In genomic region chr12:103273645-103274044, GRCh38 we compare ENCODE assay signal across 19 cellular contexts.
DNase-seq lines count a peak whose midpoint lies in the region; ATAC-seq, FAIRE-seq and TF ChIP-seq lines count a peak whose summit lies in the region.
"Had no signal": no experiment of that assay in that cellular context is flagged by ENCODE, and none has a peak within 500 bp of the region (broad histone marks: within the 10 kb centered on the region; RNA-seq: fewer than 3 reads in every experiment).

No MANE protein-coding gene starts in this region.

- DNase-seq in NCI-H1417 (lab: John Stamatoyannopoulos, UW) (peak in 2 of 3 experiments; percentile 27 to 52), NCI-H1417 treated with DMSO at 0.1 percent for 48 hours (lab: John Stamatoyannopoulos, UW) (no peak), GM19239 (ENCODE audit: insufficient read length, low spot score) (no peak), NCI-H2029 treated with DMSO at 0.1 percent for 48 hours (lab: John Stamatoyannopoulos, UW) (peak; percentile 44), hepatocyte (ENCODE audit: low spot score) (peak; percentile 55), Right ventricle myocardium superior (no peak)
- no peak for DNase-seq in T-helper 2 cell treated with Interferon-gamma antibody and Interleukin-4, amounts not matched to agents 5 μg/mL and 100 μg/mL, for 36 hours (ENCODE audit: low spot score)
- DNase-seq: activated CD4-positive, alpha-beta T cell treated with anti-CD3 and anti-CD28 coated beads for 48 hours; activated T-cell treated with anti-CD3 and anti-CD28 coated beads, Interleukin-2, amount 50 U/mL, for 24 hours; brain microvascular endothelial cell; C1 segment of cervical spinal cord; dorsolateral prefrontal cortex; hippocampal formation; left colon; NCI-H187; ovary; T1000 had no signal

- no peaks in the 10 kb centered on the region for H3K36me3 ChIP-seq in hepatocyte (replicated peaks; ENCODE audit: insufficient read depth, low read depth)
- H3K36me3 ChIP-seq: brain microvascular endothelial cell, ovary had no signal

- H3K4me3 Mint-ChIP-seq in T-helper 2 cell treated with Interferon-gamma antibody and Interleukin-4, amounts not matched to agents 5 μg/mL and 100 μg/mL, for 36 hours: no peak overlapping the region
- H3K4me3 Mint-ChIP-seq: activated naive CD8-positive, alpha-beta T cell; activated T-cell treated with anti-CD3 and anti-CD28 coated beads, Interleukin-2, amount 50 U/mL, for 24 hours had no signal

- TF ChIP-seq CTCF in hepatocyte (IDR thresholded peaks at IDR 0.05; ENCODE audit: poor library complexity): no peak

- H3K9me3 ChIP-seq in hepatocyte (ENCODE audit: low read depth): no peaks in the 10 kb centered on the region
- H3K9me3 ChIP-seq: ovary had no signal

- peak overlapping the region; percentile 85 for H3K27ac ChIP-seq in hepatocyte
- H3K27ac ChIP-seq: brain microvascular endothelial cell, dorsolateral prefrontal cortex, ovary had no signal

- H4K20me1 ChIP-seq in hepatocyte (ENCODE audit: insufficient read depth, poor library complexity, severe bottlenecking): no peaks in the 10 kb centered on the region

- H3K4me2 ChIP-seq in hepatocyte: peak overlapping the region; percentile 21

- no peaks in the 10 kb centered on the region for H3K9me2 ChIP-seq in hepatocyte (replicated peaks; ENCODE audit: insufficient read depth)

- no peak overlapping the region for H2AFZ ChIP-seq in hepatocyte

- WGBS in hepatocyte (ENCODE audit: low lambda C conversion rate, missing lambda C conversion rate): 59% methylated on average over 3 of the region's 3 CpGs

- no peak for ATAC-seq in Right ventricle myocardium superior (ENCODE audit: poor library complexity)
- ATAC-seq in HG03045 (IDR thresholded peaks at IDR 0.05; ENCODE audit: unreplicated experiment): no peak
- ATAC-seq: left colon had no signal

- no peak overlapping the region for H3K27ac Mint-ChIP-seq in T-helper 2 cell treated with Interferon-gamma antibody and Interleukin-4, amounts not matched to agents 5 μg/mL and 100 μg/mL, for 36 hours
- H3K27ac Mint-ChIP-seq: activated naive CD8-positive, alpha-beta T cell; activated T-cell treated with anti-CD3 and anti-CD28 coated beads, Interleukin-2, amount 50 U/mL, for 24 hours had no signal

- no peaks in the 10 kb centered on the region for H3K36me3 Mint-ChIP-seq in T-helper 2 cell treated with Interferon-gamma antibody and Interleukin-4, amounts not matched to agents 5 μg/mL and 100 μg/mL, for 36 hours (ENCODE audit: low read depth)

- peak; percentile 60 for FAIRE-seq in GM19239 (lab: Jason Lieb, UNC)

- no peaks in the 10 kb centered on the region for H3K4me1 ChIP-seq in hepatocyte (ENCODE audit: insufficient read depth)

- intact Hi-C loops in Right ventricle myocardium superior (cut with DNase I): no loop called here

- no peaks in the 10 kb centered on the region for H3K9me3 Mint-ChIP-seq in T-helper 2 cell treated with Interferon-gamma antibody and Interleukin-4, amounts not matched to agents 5 μg/mL and 100 μg/mL, for 36 hours
- H3K9me3 Mint-ChIP-seq: activated T-cell treated with anti-CD3 and anti-CD28 coated beads, Interleukin-2, amount 50 U/mL, for 24 hours had no signal

- no peak overlapping the region for H3K4me3 ChIP-seq in hepatocyte
- H3K4me3 ChIP-seq: dorsolateral prefrontal cortex, ovary had no signal

- peaks cover 9% of the 10 kb centered on the region for H3K27me3 ChIP-seq in hepatocyte
- H3K27me3 ChIP-seq: brain microvascular endothelial cell, ovary had no signal

- peaks cover 5% of the 10 kb centered on the region for H3K4me1 Mint-ChIP-seq in T-helper 2 cell treated with Interferon-gamma antibody and Interleukin-4, amounts not matched to agents 5 μg/mL and 100 μg/mL, for 36 hours (ENCODE audit: low read depth)

- no peaks in the 10 kb centered on the region for H3K79me2 ChIP-seq in hepatocyte

- H3K27me3 Mint-ChIP-seq in T-helper 2 cell treated with Interferon-gamma antibody and Interleukin-4, amounts not matched to agents 5 μg/mL and 100 μg/mL, for 36 hours (ENCODE audit: low read depth): peaks cover 2% of the 10 kb centered on the region
- H3K27me3 Mint-ChIP-seq: activated naive CD8-positive, alpha-beta T cell; activated T-cell treated with anti-CD3 and anti-CD28 coated beads, Interleukin-2, amount 50 U/mL, for 24 hours had no signal

Comparison
In these comparisons a context has a peak if more than half of its experiments do, and no peak if none do; other contexts are left out.
1. DNase-seq: peak in NCI-H1417 (2 of 3), NCI-H2029 treated with DMSO at 0.1 percent for 48 hours (single experiment) and hepatocyte (single experiment); none in NCI-H1417 treated with DMSO at 0.1 percent for 48 hours (single experiment), GM19239 (single experiment), Right ventricle myocardium superior (single experiment) and T-helper 2 cell treated with Interferon-gamma antibody and Interleukin-4, amounts not matched to agents 5 μg/mL and 100 μg/mL, for 36 hours (single experiment).